In the genomic region with DNA sequence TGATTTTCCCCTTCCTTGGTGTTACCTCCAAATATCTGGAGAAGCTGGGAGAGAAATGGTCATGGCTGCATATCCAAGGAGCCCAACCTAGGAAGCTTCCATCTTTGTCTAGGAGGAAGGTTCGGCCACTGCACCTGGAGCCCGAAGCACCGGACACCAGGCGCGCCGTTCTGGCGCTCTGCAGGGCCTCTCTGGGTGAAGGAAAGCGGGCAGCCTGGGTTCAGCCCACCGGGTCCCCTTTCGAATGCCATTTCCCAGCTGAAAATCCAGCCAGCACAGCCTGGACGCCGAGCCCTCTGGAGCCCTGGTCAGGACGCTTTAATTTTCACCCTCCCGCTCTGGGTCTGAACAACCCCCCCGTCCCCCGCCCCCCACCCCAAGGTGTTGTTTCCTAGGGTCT, we compare ENCODE assay signal across 15 cellular contexts. TPM values are rescaled to one million over a fixed set of nuclear protein-coding genes. Genes with fewer than 3 reads are reported as not detected.
"Had no signal": no experiment of that assay in that cellular context is flagged by ENCODE, and none has a peak within 500 bp of the region (broad histone marks: within the 10 kb centered on the region; RNA-seq: fewer than 3 reads in every experiment).

No MANE protein-coding gene starts in this region.

- H3K27ac Mint-ChIP-seq: activated CD4-positive, alpha-beta memory T cell treated with anti-CD3 and anti-CD28 coated beads for 36 hours; naive thymus-derived CD8-positive, alpha-beta T cell had no signal

- H3K36me3 ChIP-seq: heart left ventricle, left lung, sigmoid colon, upper lobe of left lung had no signal

- H3K9me3 Mint-ChIP-seq: activated CD4-positive, alpha-beta memory T cell treated with anti-CD3 and anti-CD28 coated beads for 36 hours had no signal

- H3K9me3 ChIP-seq: heart left ventricle, left lung, mucosa of descending colon, psoas muscle, sigmoid colon, upper lobe of left lung had no signal

- ATAC-seq: heart left ventricle, left lung, mucosa of descending colon, psoas muscle had no signal

- H3K36me3 Mint-ChIP-seq: activated CD4-positive, alpha-beta memory T cell treated with anti-CD3 and anti-CD28 coated beads for 36 hours had no signal

- H3K27ac ChIP-seq: heart left ventricle, left lung, psoas muscle, sigmoid colon, upper lobe of left lung had no signal

- DNase-seq: aorta; heart left ventricle; islet precursor cell; mucosa of descending colon; naive thymus-derived CD8-positive, alpha-beta T cell; psoas muscle; sigmoid colon; stimulated activated CD4-positive, alpha-beta T cell treated with anti-CD3 and anti-CD28 coated beads, Interleukin-2, amount 100 ng/mL, for 24 hours; stimulated activated naive CD4-positive, alpha-beta T cell treated with Interleukin-2 at 50 U/mL for 16 hours; T1000 had no signal

- H3K4me3 Mint-ChIP-seq: activated CD4-positive, alpha-beta memory T cell treated with anti-CD3 and anti-CD28 coated beads for 36 hours had no signal

- H3K4me3 ChIP-seq: left lung, mucosa of descending colon, upper lobe of left lung had no signal

RNA-seq across cellular contexts. Expression of gene LINC00237, which starts 1.2 kb away (rescaled TPM):
- total RNA-seq: activated CD4-positive, alpha-beta memory T cell treated with anti-CD3 and anti-CD28 coated beads for 36 hours; aorta; fibroblast of lung; heart left ventricle; left lung; mucosa of descending colon; naive thymus-derived CD8-positive, alpha-beta T cell; omental fat pad; psoas muscle; sigmoid colon; upper lobe of left lung had no signal
- polyA plus RNA-seq: fibroblast of lung, heart left ventricle, psoas muscle, sigmoid colon had no signal
